17 cellular contexts compared by ENCODE assay signal in the genomic region with DNA sequence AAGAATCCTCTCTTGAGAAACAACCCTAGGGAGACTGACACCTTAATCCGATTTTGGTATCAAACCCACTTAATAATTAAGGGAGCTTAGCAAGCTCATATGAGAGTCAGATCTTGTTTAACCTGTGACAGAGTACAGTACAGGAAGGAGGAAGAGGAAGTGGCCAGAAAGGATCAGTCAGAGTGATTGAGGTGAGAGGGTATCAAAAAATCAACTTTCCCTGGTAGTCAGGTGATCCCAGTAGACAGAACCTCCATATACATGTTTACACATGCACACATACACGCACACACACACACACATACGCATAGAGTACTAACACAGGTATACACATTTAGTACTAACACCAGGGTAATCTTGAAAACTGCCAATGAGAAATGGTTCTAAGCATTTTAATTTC. TPM values are rescaled to one million over a fixed set of nuclear protein-coding genes. Genes with fewer than 3 reads are reported as not detected.
DNase-seq lines count a peak whose midpoint lies in the region; ATAC-seq and TF ChIP-seq lines count a peak whose summit lies in the region.
"Had no signal": no experiment of that assay in that cellular context is flagged by ENCODE, and none has a peak within 500 bp of the region (broad histone marks: within the 10 kb centered on the region; RNA-seq: fewer than 3 reads in every experiment).

No MANE protein-coding gene starts in this region.

- H3K36me3 ChIP-seq in vagina (no peaks in the 10 kb centered on the region), HAP-1 (replicated peaks) (no peaks in the 10 kb centered on the region)
- H3K36me3 ChIP-seq: BLaER1 treated with 17β-estradiol and CSF1 and Interleukin-3, amounts not matched to agents 10 nM and 100 nM; heart right ventricle; MG63; stomach had no signal

- H3K9me3 ChIP-seq in vagina = no peaks in the 10 kb centered on the region
- no peaks in the 10 kb centered on the region for H3K9me3 ChIP-seq in HAP-1
- H3K9me3 ChIP-seq: BLaER1 treated with 17β-estradiol and CSF1 and Interleukin-3, amounts not matched to agents 10 nM and 100 nM; MG63; stomach had no signal

- TF ChIP-seq POLR2A in vagina (IDR thresholded peaks at IDR 0.05) = no peak

- TF ChIP-seq CTCF in vagina (IDR thresholded peaks at IDR 0.05) = no peak

- in situ Hi-C loops in HAP-1 (cut with MboI; ENCODE audit: low sequenced_read_pairs) = no loop called here

- intact Hi-C loops in vagina (cut with DNase I) = no loop called here

- H3K27me3 ChIP-seq in vagina (no peaks in the 10 kb centered on the region), HAP-1 (ENCODE audit: low read depth) (no peaks in the 10 kb centered on the region)
- H3K27me3 ChIP-seq: BLaER1 treated with 17β-estradiol and CSF1 and Interleukin-3, amounts not matched to agents 10 nM and 100 nM; dorsolateral prefrontal cortex; heart right ventricle; MG63; stomach had no signal

- DNase-seq in NCI-H524 (lab: John Stamatoyannopoulos, UW) (peak; percentile 11 to 53), NCI-H524 treated with DMSO at 0.1 percent for 48 hours (lab: John Stamatoyannopoulos, UW) (no peak), NCI-H82 treated with DMSO at 0.1 percent for 48 hours (lab: John Stamatoyannopoulos, UW; ENCODE audit: unreplicated experiment) (peak; percentile 10), mucosa of gallbladder (ENCODE audit: low spot score) (peak; percentile 54), vagina (ENCODE audit: extremely low spot score in 2 of 2) (no peak), HAP-1 (ENCODE audit: low spot score in 2 of 2) (no peak)
- DNase-seq: activated CD4-positive, CD25-positive, alpha-beta regulatory T cell treated with anti-CD3 and anti-CD28 coated beads, Interleukin-2, amount 50 U/mL, for 72 hours; dorsolateral prefrontal cortex; heart right ventricle; MG63; NCI-H2081; NCI-H526; stomach had no signal

- H3K27ac ChIP-seq in vagina = no peak overlapping the region
- H3K27ac ChIP-seq: BLaER1 treated with 17β-estradiol and CSF1 and Interleukin-3, amounts not matched to agents 10 nM and 100 nM; dorsolateral prefrontal cortex; heart right ventricle; parathyroid adenoma had no signal

- ATAC-seq in GM18909 (IDR thresholded peaks at IDR 0.05; ENCODE audit: poor library complexity, unreplicated experiment) = peak; percentile 73
- no peak for ATAC-seq in HG03442 (IDR thresholded peaks at IDR 0.05; ENCODE audit: unreplicated experiment)
- ATAC-seq: heart right ventricle had no signal

- no peaks in the 10 kb centered on the region for H3K4me1 ChIP-seq in vagina
- H3K4me1 ChIP-seq in HAP-1 = peaks cover 6% of the 10 kb centered on the region
- H3K4me1 ChIP-seq: parathyroid adenoma had no signal

- H3K4me3 ChIP-seq in vagina = no peak overlapping the region
- no peak overlapping the region for H3K4me3 ChIP-seq in HAP-1
- H3K4me3 ChIP-seq: BLaER1 treated with 17β-estradiol and CSF1 and Interleukin-3, amounts not matched to agents 10 nM and 100 nM; dorsolateral prefrontal cortex; heart right ventricle; MG63; stomach had no signal

RNA-seq across cellular contexts. Expression of a gene that starts 56.8 kb away (rescaled TPM):
- total RNA-seq in mucosa of gallbladder = 120 TPM
- 33.4 TPM for total RNA-seq in vagina

Comparison
In these comparisons a context has a peak if more than half of its experiments do, and no peak if none do; other contexts are left out.
1. DNase-seq: peak in NCI-H524 (2 of 2), NCI-H82 treated with DMSO at 0.1 percent for 48 hours (single experiment) and mucosa of gallbladder (single experiment); none in NCI-H524 treated with DMSO at 0.1 percent for 48 hours (single experiment), vagina (0 of 2) and HAP-1 (0 of 2).